Comparison of ENCODE assay signal across 1 cellular context in the genomic region with DNA sequence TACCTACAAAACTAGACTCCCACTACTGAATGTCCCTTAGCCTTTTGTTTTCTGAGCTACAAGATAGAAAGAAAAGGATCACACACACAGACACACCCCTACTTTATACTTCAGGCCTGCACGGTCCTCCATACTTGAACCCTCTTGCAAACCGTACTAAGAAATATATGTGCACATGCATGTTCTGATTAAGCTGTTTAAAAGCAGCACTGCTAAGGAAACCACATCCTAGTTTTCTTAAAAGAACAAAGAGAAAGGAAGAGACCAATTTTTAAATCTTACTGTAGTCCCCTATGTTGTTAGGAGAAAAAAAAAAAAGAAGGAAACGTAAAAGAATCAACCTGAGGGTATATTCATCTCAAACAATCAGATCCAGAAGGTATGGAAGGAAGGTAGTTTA.
TF ChIP-seq lines count a peak whose summit lies in the region.

No MANE protein-coding gene starts in this region.

TF ChIP-seq in A549, 52 proteins besides CTCF, POLR2A, EP300 and RAD21 (continued from another document):
- TF ChIP-seq, protein P1, sequence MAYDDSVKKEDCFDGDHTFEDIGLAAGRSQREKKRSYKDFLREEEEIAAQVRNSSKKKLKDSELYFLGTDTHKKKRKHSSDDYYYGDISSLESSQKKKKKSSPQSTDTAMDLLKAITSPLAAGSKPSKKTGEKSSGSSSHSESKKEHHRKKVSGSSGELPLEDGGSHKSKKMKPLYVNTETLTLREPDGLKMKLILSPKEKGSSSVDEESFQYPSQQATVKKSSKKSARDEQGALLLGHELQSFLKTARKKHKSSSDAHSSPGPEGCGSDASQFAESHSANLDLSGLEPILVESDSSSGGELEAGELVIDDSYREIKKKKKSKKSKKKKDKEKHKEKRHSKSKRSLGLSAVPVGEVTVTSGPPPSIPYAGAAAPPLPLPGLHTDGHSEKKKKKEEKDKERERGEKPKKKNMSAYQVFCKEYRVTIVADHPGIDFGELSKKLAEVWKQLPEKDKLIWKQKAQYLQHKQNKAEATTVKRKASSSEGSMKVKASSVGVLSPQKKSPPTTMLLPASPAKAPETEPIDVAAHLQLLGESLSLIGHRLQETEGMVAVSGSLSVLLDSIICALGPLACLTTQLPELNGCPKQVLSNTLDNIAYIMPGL (CRISPR knock-in tag; IDR thresholded peaks at IDR 0.05; ENCODE audit: borderline replicate concordance) = no peak
- TF ChIP-seq ESRRA (IDR thresholded peaks at IDR 0.05; ENCODE audit: borderline replicate concordance, low read length) (no peak), BHLHE40 (IDR thresholded peaks at IDR 0.05; ENCODE audit: low read depth, low read length) (no peak), POLR2AphosphoS2 (conservative IDR thresholded peaks at IDR 0.05; ENCODE audit: low read length) (no peak), ZNF302 (CRISPR knock-in tag; IDR thresholded peaks at IDR 0.05) (no peak), CBX8 (IDR thresholded peaks at IDR 0.05) (no peak), EHF (CRISPR knock-in tag; IDR thresholded peaks at IDR 0.05) (no peak), KDM1A (IDR thresholded peaks at IDR 0.05; ENCODE audit: low read depth) (no peak), SMC3 (IDR thresholded peaks at IDR 0.05) (no peak), NR3C1 (IDR thresholded peaks at IDR 0.05) (no peak), ZC3H11A (IDR thresholded peaks at IDR 0.05) (no peak), GATA3 (IDR thresholded peaks at IDR 0.05; ENCODE audit: borderline replicate concordance) (no peak)
- TF ChIP-seq, protein P2, sequence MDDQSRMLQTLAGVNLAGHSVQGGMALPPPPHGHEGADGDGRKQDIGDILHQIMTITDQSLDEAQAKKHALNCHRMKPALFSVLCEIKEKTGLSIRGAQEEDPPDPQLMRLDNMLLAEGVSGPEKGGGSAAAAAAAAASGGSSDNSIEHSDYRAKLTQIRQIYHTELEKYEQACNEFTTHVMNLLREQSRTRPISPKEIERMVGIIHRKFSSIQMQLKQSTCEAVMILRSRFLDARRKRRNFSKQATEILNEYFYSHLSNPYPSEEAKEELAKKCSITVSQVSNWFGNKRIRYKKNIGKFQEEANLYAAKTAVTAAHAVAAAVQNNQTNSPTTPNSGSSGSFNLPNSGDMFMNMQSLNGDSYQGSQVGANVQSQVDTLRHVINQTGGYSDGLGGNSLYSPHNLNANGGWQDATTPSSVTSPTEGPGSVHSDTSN (IDR thresholded peaks at IDR 0.05) = no peak
- TF ChIP-seq, protein P3, sequence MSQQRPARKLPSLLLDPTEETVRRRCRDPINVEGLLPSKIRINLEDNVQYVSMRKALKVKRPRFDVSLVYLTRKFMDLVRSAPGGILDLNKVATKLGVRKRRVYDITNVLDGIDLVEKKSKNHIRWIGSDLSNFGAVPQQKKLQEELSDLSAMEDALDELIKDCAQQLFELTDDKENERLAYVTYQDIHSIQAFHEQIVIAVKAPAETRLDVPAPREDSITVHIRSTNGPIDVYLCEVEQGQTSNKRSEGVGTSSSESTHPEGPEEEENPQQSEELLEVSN (IDR thresholded peaks at IDR 0.05; ENCODE audit: borderline replicate concordance, low read depth) = no peak
- TF ChIP-seq, protein P4, sequence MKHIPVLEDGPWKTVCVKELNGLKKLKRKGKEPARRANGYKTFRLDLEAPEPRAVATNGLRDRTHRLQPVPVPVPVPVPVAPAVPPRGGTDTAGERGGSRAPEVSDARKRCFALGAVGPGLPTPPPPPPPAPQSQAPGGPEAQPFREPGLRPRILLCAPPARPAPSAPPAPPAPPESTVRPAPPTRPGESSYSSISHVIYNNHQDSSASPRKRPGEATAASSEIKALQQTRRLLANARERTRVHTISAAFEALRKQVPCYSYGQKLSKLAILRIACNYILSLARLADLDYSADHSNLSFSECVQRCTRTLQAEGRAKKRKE (CRISPR knock-in tag; IDR thresholded peaks at IDR 0.05; ENCODE audit: low read depth) = no peak
- TF ChIP-seq, protein P5, sequence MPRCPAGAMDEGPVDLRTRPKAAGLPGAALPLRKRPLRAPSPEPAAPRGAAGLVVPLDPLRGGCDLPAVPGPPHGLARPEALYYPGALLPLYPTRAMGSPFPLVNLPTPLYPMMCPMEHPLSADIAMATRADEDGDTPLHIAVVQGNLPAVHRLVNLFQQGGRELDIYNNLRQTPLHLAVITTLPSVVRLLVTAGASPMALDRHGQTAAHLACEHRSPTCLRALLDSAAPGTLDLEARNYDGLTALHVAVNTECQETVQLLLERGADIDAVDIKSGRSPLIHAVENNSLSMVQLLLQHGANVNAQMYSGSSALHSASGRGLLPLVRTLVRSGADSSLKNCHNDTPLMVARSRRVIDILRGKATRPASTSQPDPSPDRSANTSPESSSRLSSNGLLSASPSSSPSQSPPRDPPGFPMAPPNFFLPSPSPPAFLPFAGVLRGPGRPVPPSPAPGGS (IDR thresholded peaks at IDR 0.05) = no peak
TF ChIP-seq in A549: peak in this region for 0.
